24 cellular contexts compared by ENCODE assay signal in genomic region chr4:125573368-125573767, GRCh38.
"Had no signal": no experiment of that assay in that cellular context is flagged by ENCODE, and none has a peak within 500 bp of the region (broad histone marks: within the 10 kb centered on the region; RNA-seq: fewer than 3 reads in every experiment).

No MANE protein-coding gene starts in this region.

- H3K9me3 ChIP-seq: left lung, lower lobe of right lung, pancreas, right atrium auricular region, right lobe of liver, uterus had no signal

- H3K27ac ChIP-seq: left lung, lower lobe of right lung, pancreas, right atrium auricular region, right lobe of liver, tibial nerve, uterus had no signal

- FAIRE-seq: islet of Langerhans, kidney, pancreas had no signal

- ATAC-seq: left colon; left lung; lower lobe of right lung; naive thymus-derived CD8-positive, alpha-beta T cell; pancreas had no signal

- H3K4me1 ChIP-seq: left lung, lower lobe of right lung, pancreas, right atrium auricular region, right lobe of liver, tibial nerve, uterus had no signal

- H3K4me2 ChIP-seq: smooth muscle cell had no signal

- DNase-seq: hypothalamus; immature natural killer cell; kidney; left colon; left lung; lower lobe of right lung; mammary epithelial cell; mesenchymal stem cell; naive thymus-derived CD8-positive, alpha-beta T cell; nucleus accumbens; pancreas; posterior cingulate gyrus; right lobe of liver; stimulated activated CD4-positive, alpha-beta T cell treated with anti-CD3 and anti-CD28 coated beads, Interleukin-1b, Interleukin-23, amount 100 ng/mL, for 48 hours; stimulated activated CD4-positive, alpha-beta T cell treated with anti-CD3 and anti-CD28 coated beads, Interleukin-2, amount 100 ng/mL, for 48 hours; stimulated activated CD4-positive, alpha-beta T cell treated with anti-CD3 and anti-CD28 coated beads, Interleukin-4, amount 100 ng/mL, for 4 hours; stimulated activated CD8-positive, alpha-beta memory T cell treated with anti-CD3 and anti-CD28 coated beads, Interleukin-4, amount 100 ng/mL, for 48 hours; stimulated activated naive CD4-positive, alpha-beta T cell; substantia nigra; uterus had no signal

- H3K36me3 ChIP-seq: left lung, lower lobe of right lung, pancreas, right atrium auricular region, right lobe of liver, tibial nerve, uterus had no signal

- H3K4me3 ChIP-seq: left lung, lower lobe of right lung, pancreas, right atrium auricular region, right lobe of liver, smooth muscle cell, tibial nerve, uterus had no signal

- H3K27me3 ChIP-seq: left lung, pancreas, right atrium auricular region, right lobe of liver, tibial nerve, uterus had no signal
